ENCODE assay signal across 8 cellular contexts in genomic region chr19:58606251-58606896, GRCh38. TPM values are rescaled to one million over a fixed set of nuclear protein-coding genes. Genes with fewer than 3 reads are reported as not detected.
DNase-seq lines count a peak whose midpoint lies in the region; ATAC-seq, FAIRE-seq and TF ChIP-seq lines count a peak whose summit lies in the region.
"Not testable (repeated sequence)": the region's sequence is repeated elsewhere in the genome, so short reads cannot be mapped to it uniquely, and the experiment has no call there.

No MANE protein-coding gene starts in this region.

- H4K20me1 ChIP-seq in DOHH2 (ENCODE audit: control insufficient read depth, insufficient read depth, low read depth, low read length); KMS-11 (ENCODE audit: insufficient read depth); K562 (replicated peaks; ENCODE audit: control insufficient read depth, insufficient read depth, low read length): not testable (repeated sequence)

- TF ChIP-seq EP300 in K562 (IDR thresholded peaks at IDR 0.05; ENCODE audit: low read length); upper lobe of left lung (IDR thresholded peaks at IDR 0.05): not testable (repeated sequence)

- DNase-seq in activated CD4-positive, CD25-positive, alpha-beta regulatory T cell treated with anti-CD3 and anti-CD28 coated beads, Interleukin-2, amount 50 U/mL, for 72 hours, result peak; percentile 20
- not testable (repeated sequence) for DNase-seq in K562 (ENCODE audit: extremely low read depth in 1 of 4, low spot score in 3 of 4)
- DNase-seq in fibroblast of villous mesenchyme (ENCODE audit: low read depth) (peak; percentile 52), kidney (peak; percentile 32), upper lobe of left lung (peak in 1 of 2 donors; percentile 86)

- TF ChIP-seq RAD21 in K562 (CRISPR knock-in tag; conservative IDR thresholded peaks at IDR 0.05 in 1 of 2, IDR thresholded peaks at IDR 0.05 in 1 of 2), result not testable (repeated sequence)

- not testable (repeated sequence) for H3K27me3 ChIP-seq in DOHH2 (ENCODE audit: control insufficient read depth, low read length); KMS-11 (ENCODE audit: insufficient read depth, low read depth); K562 (ENCODE audit: control insufficient read depth in 2 of 2, insufficient read depth in 2 of 2, low read length in 2 of 2); neutrophil; upper lobe of left lung

- H3K79me2 ChIP-seq in DOHH2 (ENCODE audit: control insufficient read depth, low read length); KMS-11 (ENCODE audit: insufficient read depth, low read depth); K562 (ENCODE audit: control insufficient read depth, insufficient read depth, low read length): not testable (repeated sequence)

- FAIRE-seq in K562 (lab: Jason Lieb, UNC); kidney (lab: Jason Lieb, UNC): not testable (repeated sequence)

- H3K9me2 ChIP-seq in DOHH2 (replicated peaks; ENCODE audit: control insufficient read depth, low read length), result not testable (repeated sequence)

- not testable (repeated sequence) for H2AFZ ChIP-seq in KMS-11 (ENCODE audit: low read depth); K562 (ENCODE audit: low read depth, low read length)

- H3K4me2 ChIP-seq in DOHH2 (ENCODE audit: low read length); KMS-11; K562 (ENCODE audit: insufficient read depth, low read length): not testable (repeated sequence)

- WGBS in K562 (ENCODE audit: insufficient coverage, low coverage, missing lambda C conversion rate), result 63% methylated on average over 20 of the region's 62 CpGs
- WGBS in upper lobe of left lung, 2 donors, result 84 to 87% methylated on average over 6 to 54 of the region's 62 CpGs

- not testable (repeated sequence) for H3K9ac ChIP-seq in KMS-11; K562 (ENCODE audit: insufficient read depth in 1 of 2, low read depth in 2 of 2, low read length in 2 of 2); kidney (ENCODE audit: low read length in 2 of 2)

- ATAC-seq in K562; upper lobe of left lung (ENCODE audit: low FRiP score in 2 of 2): not testable (repeated sequence)

- TF ChIP-seq CTCF in DOHH2 (IDR thresholded peaks at IDR 0.05; ENCODE audit: low read depth, low read length, poor library complexity, severe bottlenecking) (peak; percentile 21), KMS-11 (conservative IDR thresholded peaks at IDR 0.05; ENCODE audit: low read depth, low read length) (peak; percentile 58), K562 (IDR thresholded peaks at IDR 0.05 in 2 of 3, conservative IDR thresholded peaks at IDR 0.05 in 1 of 3; ENCODE audit: insufficient read depth in 2 of 3, low read depth in 1 of 3, low read length in 3 of 3) (peak; percentile 6 to 59 (median 35); a peak in 3 of 6 replicates), fibroblast of villous mesenchyme (IDR thresholded peaks at IDR 0.05; ENCODE audit: insufficient read depth, low read depth, low read length) (peak; percentile 32), neutrophil (IDR thresholded peaks at IDR 0.05) (peak; percentile 34), upper lobe of left lung (IDR thresholded peaks at IDR 0.05) (peak in 4 of 6 experiments; percentile 15 to 56 (median 41))
- TF ChIP-seq CTCF in kidney (IDR thresholded peaks at IDR 0.05; ENCODE audit: borderline replicate concordance, extremely low read depth, insufficient read depth), result not testable (repeated sequence)

- not testable (repeated sequence) for H3K36me3 ChIP-seq in DOHH2 (ENCODE audit: control insufficient read depth, low read length); KMS-11 (ENCODE audit: insufficient read depth); K562 (ENCODE audit: control insufficient read depth, insufficient read depth, low read length); kidney (ENCODE audit: control insufficient read depth in 1 of 2, insufficient read depth in 2 of 2, low read length in 2 of 2); neutrophil; upper lobe of left lung

- CTCF ChIA-PET in K562 (lab: Yijun Ruan, JAX; ENCODE audit: low intra/inter-chr PET ratio), result not testable (repeated sequence)

- in situ Hi-C loops in K562 (cut with MboI), result not testable (repeated sequence)

- H3F3A ChIP-seq in DOHH2 (ENCODE audit: control insufficient read depth, insufficient read depth), result not testable (repeated sequence)

- not testable (repeated sequence) for BruUV-seq in K562 (replicated peaks; lab: Mats Ljungman, UMichigan)

- not testable (repeated sequence) for TF ChIP-seq POLR2A in K562 (conservative IDR thresholded peaks at IDR 0.05); upper lobe of left lung (IDR thresholded peaks at IDR 0.05)

- H3K4me1 ChIP-seq in DOHH2 (ENCODE audit: control insufficient read depth, low read length); KMS-11 (ENCODE audit: low read depth, poor library complexity, severe bottlenecking); K562 (replicated peaks in 1 of 2; ENCODE audit: control insufficient read depth in 2 of 2, insufficient read depth in 2 of 2, low read length in 2 of 2); kidney (ENCODE audit: control insufficient read depth in 1 of 2, insufficient read depth in 1 of 2, low read depth in 1 of 2, low read length in 2 of 2); neutrophil (ENCODE audit: control insufficient read depth in 1 of 2, insufficient read depth in 1 of 2, low read depth in 1 of 2, low read length in 1 of 2); upper lobe of left lung: not testable (repeated sequence)

- H3K9me1 ChIP-seq in K562 (ENCODE audit: control insufficient read depth, insufficient read depth, low read length), result not testable (repeated sequence)

- not testable (repeated sequence) for H3K27ac ChIP-seq in DOHH2 (ENCODE audit: low read depth, low read length); KMS-11; K562 (ENCODE audit: extremely low read depth, low read depth, low read length); kidney (ENCODE audit: low read depth in 2 of 2, low read length in 2 of 2); neutrophil; upper lobe of left lung

- intact Hi-C loops in K562 (cut with micrococcal nuclease); kidney (cut with DNase I): not testable (repeated sequence)

- H3K9me3 ChIP-seq in DOHH2 (ENCODE audit: control insufficient read depth, insufficient read depth, low read length); K562 (replicated peaks; ENCODE audit: control insufficient read depth, insufficient read depth, low read depth, low read length); kidney (ENCODE audit: control insufficient read depth in 1 of 2, low read length in 2 of 2); neutrophil; upper lobe of left lung: not testable (repeated sequence)

- not testable (repeated sequence) for H3K4me3 ChIP-seq in DOHH2 (ENCODE audit: low read length); KMS-11 (IDR thresholded peaks at IDR 0.05; ENCODE audit: insufficient read depth, low read depth, low read length); K562; fibroblast of villous mesenchyme (ENCODE audit: low read depth, low read length); kidney (ENCODE audit: low read length in 2 of 2); neutrophil (ENCODE audit: low read depth in 1 of 2, low read length in 1 of 2); upper lobe of left lung

- POLR2A ChIA-PET in K562 (lab: Yijun Ruan, JAX), result not testable (repeated sequence)

RNA-seq across cellular contexts. Expression of gene MZF1, which starts 33.2 kb away (rescaled TPM):
- total RNA-seq in K562 (2011; cell fraction: chromatin; rRNA removed; ENCODE audit: low replicate concordance), result 118 and 203 TPM in 2 replicates
- 122 and 125 TPM in 2 replicates for total RNA-seq in K562 (2011; cell fraction: nucleolus; rRNA removed)
- total RNA-seq in K562 (2011; cell fraction: nucleoplasm; rRNA removed), result 136 and 199 TPM in 2 replicates
- total RNA-seq in K562 (2014; rRNA removed), result 11.5 and 13.3 TPM in 2 replicates
- total RNA-seq in K562 (2014; rRNA removed; fragmentation: Illumina TruSeq; extraction: Trizol), result 5.7 and 6.5 TPM in 2 replicates
- total RNA-seq in K562 (2015; rRNA removed; fragmentation: Illumina TruSeq; extraction: Trizol), result 7.2 and 8.3 TPM in 2 replicates
- total RNA-seq in K562 (2021), result 18.8 and 19.8 TPM in 2 replicates
- polyA plus RNA-seq in K562 (2011; rRNA removed), result 17.0 and 25.4 TPM in 2 replicates
- polyA plus RNA-seq in K562 (2011; cell fraction: cytosol; rRNA removed), result 15.8 and 20.8 TPM in 2 replicates
- 140 and 224 TPM in 2 replicates for polyA plus RNA-seq in K562 (2011; cell fraction: nucleus; rRNA removed)
- polyA plus RNA-seq in K562 (2012), result 14.1 and 31.8 TPM in 2 replicates
- polyA plus RNA-seq in K562 (2014; fragmentation: Illumina TruSeq; extraction: Trizol), result 13.4 and 15.1 TPM in 2 replicates
- polyA plus RNA-seq in K562 (2014; fragmentation: Nextera tagmentation; extraction: Ambion mirVana), result 1 to 10 TPM in 1 of 2 experiments, under 1 TPM in 1; 0.31 to 1.6 TPM
- polyA plus RNA-seq in K562 (2014; rRNA removed), result 28.2 and 29.3 TPM in 2 replicates
- polyA minus RNA-seq in K562 (2011; rRNA and poly(A)+ RNA removed), result 7.8 and 8.5 TPM in 2 replicates
- 5.7 and 10.1 TPM in 2 replicates for polyA minus RNA-seq in K562 (2011; cell fraction: cytosol; rRNA and poly(A)+ RNA removed)
- polyA minus RNA-seq in K562 (2011; cell fraction: nucleus; rRNA and poly(A)+ RNA removed), result 27.2 and 29.3 TPM in 2 replicates
- total RNA-seq in fibroblast of villous mesenchyme, result 15.5 and 16.1 TPM in 2 replicates
- 38.6 TPM for total RNA-seq in kidney
- polyA plus RNA-seq in kidney (ENCODE audit: insufficient read depth, low read depth, low replicate concordance), result 12.9 TPM
- 100 to 1,000 TPM in 1 of 6 donors, 10 to 100 TPM in 5; 34.8 to 162 (median 45.5) TPM for total RNA-seq in upper lobe of left lung

RNA-seq across cellular contexts. Expression of gene UBE2M, which starts 48.0 kb away (rescaled TPM):
- total RNA-seq in K562 (2011; cell fraction: chromatin; rRNA removed; ENCODE audit: low replicate concordance), result 47.2 and 87.3 TPM in 2 replicates
- total RNA-seq in K562 (2011; cell fraction: nucleolus; rRNA removed), result 77.7 and 87.6 TPM in 2 replicates
- 51.2 and 56.4 TPM in 2 replicates for total RNA-seq in K562 (2011; cell fraction: nucleoplasm; rRNA removed)
- total RNA-seq in K562 (2014; rRNA removed) (101 and 139 TPM in 2 replicates), K562 (2014; rRNA removed; fragmentation: Illumina TruSeq; extraction: Trizol) (79.2 and 81.1 TPM in 2 replicates), K562 (2015; rRNA removed; fragmentation: Illumina TruSeq; extraction: Trizol) (85.7 and 86.5 TPM in 2 replicates), K562 (2021) (127 and 131 TPM in 2 replicates), fibroblast of villous mesenchyme (78.3 and 81.6 TPM in 2 replicates), kidney (60.4 TPM), upper lobe of left lung (10 to 100 TPM; 33.0 to 53.9 (median 41.6) TPM)
- polyA plus RNA-seq in K562 (2011; rRNA removed) (92.0 and 117 TPM in 2 replicates), K562 (2014; fragmentation: Illumina TruSeq; extraction: Trizol) (137 and 163 TPM in 2 replicates), K562 (2014; fragmentation: Nextera tagmentation; extraction: Ambion mirVana) (1 to 10 TPM in 1 of 2 experiments, under 1 TPM in 1; 0.92 to 1.5 TPM), K562 (2014; rRNA removed) (84.8 and 96.4 TPM in 2 replicates), kidney (ENCODE audit: insufficient read depth, low read depth, low replicate concordance) (98.0 TPM)
- polyA plus RNA-seq in K562 (2011; cell fraction: cytosol; rRNA removed), result 81.3 and 96.5 TPM in 2 replicates
- 119 and 126 TPM in 2 replicates for polyA plus RNA-seq in K562 (2011; cell fraction: nucleus; rRNA removed)
- 112 and 160 TPM in 2 replicates for polyA plus RNA-seq in K562 (2012)
- 69.1 and 92.2 TPM in 2 replicates for polyA minus RNA-seq in K562 (2011; rRNA and poly(A)+ RNA removed)
- polyA minus RNA-seq in K562 (2011; cell fraction: cytosol; rRNA and poly(A)+ RNA removed), result 57.2 and 68.0 TPM in 2 replicates
- polyA minus RNA-seq in K562 (2011; cell fraction: nucleus; rRNA and poly(A)+ RNA removed), result 15.5 and 29.4 TPM in 2 replicates

RNA-seq across cellular contexts. Expression of gene CHMP2A, which starts 51.5 kb away (rescaled TPM):
- total RNA-seq in K562 (2011; cell fraction: chromatin; rRNA removed; ENCODE audit: low replicate concordance), result 34.9 and 55.0 TPM in 2 replicates
- 42.5 and 47.5 TPM in 2 replicates for total RNA-seq in K562 (2011; cell fraction: nucleolus; rRNA removed)
- 36.2 and 43.3 TPM in 2 replicates for total RNA-seq in K562 (2011; cell fraction: nucleoplasm; rRNA removed)
- total RNA-seq in K562 (2014; rRNA removed) (127 and 142 TPM in 2 replicates), K562 (2014; rRNA removed; fragmentation: Illumina TruSeq; extraction: Trizol) (49.3 and 58.4 TPM in 2 replicates), K562 (2015; rRNA removed; fragmentation: Illumina TruSeq; extraction: Trizol) (86.9 and 87.2 TPM in 2 replicates), K562 (2021) (88.4 and 89.8 TPM in 2 replicates), fibroblast of villous mesenchyme (111 and 120 TPM in 2 replicates), kidney (142 TPM), upper lobe of left lung (100 to 1,000 TPM in 5 of 6 donors, 10 to 100 TPM in 1; 75.4 to 162 (median 123) TPM)
- polyA plus RNA-seq in K562 (2011; rRNA removed) (81.7 and 86.7 TPM in 2 replicates), K562 (2014; fragmentation: Illumina TruSeq; extraction: Trizol) (110 and 112 TPM in 2 replicates), K562 (2014; fragmentation: Nextera tagmentation; extraction: Ambion mirVana) (10 to 100 TPM; 57.6 to 71.1 TPM), K562 (2014; rRNA removed) (154 and 159 TPM in 2 replicates), kidney (ENCODE audit: insufficient read depth, low read depth, low replicate concordance) (294 TPM)
- polyA plus RNA-seq in K562 (2011; cell fraction: cytosol; rRNA removed), result 111 and 116 TPM in 2 replicates
- 72.3 and 77.4 TPM in 2 replicates for polyA plus RNA-seq in K562 (2011; cell fraction: nucleus; rRNA removed)
- 122 and 150 TPM in 2 replicates for polyA plus RNA-seq in K562 (2012)
- polyA minus RNA-seq in K562 (2011; rRNA and poly(A)+ RNA removed), result 162 and 173 TPM in 2 replicates
- polyA minus RNA-seq in K562 (2011; cell fraction: cytosol; rRNA and poly(A)+ RNA removed), result 59.5 and 70.2 TPM in 2 replicates
- 15.3 and 24.0 TPM in 2 replicates for polyA minus RNA-seq in K562 (2011; cell fraction: nucleus; rRNA and poly(A)+ RNA removed)
